8 cellular contexts compared by ENCODE assay signal in genomic region chr1:45205910-45206721, GRCh38. TPM values are rescaled to one million over a fixed set of nuclear protein-coding genes. Genes with fewer than 3 reads are reported as not detected.
DNase-seq lines count a peak whose midpoint lies in the region; ATAC-seq and TF ChIP-seq lines count a peak whose summit lies in the region.

TSS of gene ZSWIM5 (minus strand) at chr1:45206605. CDS start at chr1:45206350, 255 bp downstream.

- peak; percentile 75 for ATAC-seq in HG02885 (IDR thresholded peaks at IDR 0.05; ENCODE audit: poor library complexity, unreplicated experiment)

- H3K4me3 ChIP-seq in epithelial cell of proximal tubule (ENCODE audit: low read depth, low read length): peak within 1 kb of the TSS; percentile 79

- TF ChIP-seq CTCF in GM13977 (IDR thresholded peaks at IDR 0.05; ENCODE audit: extremely low read depth, insufficient read depth, missing control alignments) (no peak), epithelial cell of proximal tubule (conservative IDR thresholded peaks at IDR 0.05; ENCODE audit: low read depth, low read length) (no peak)

- DNase-seq in GM13977 (ENCODE audit: low spot score): peak; percentile 83
- DNase-seq in NCI-H69 (lab: John Stamatoyannopoulos, UW): peak; percentile 82
- peak; percentile 58 for DNase-seq in activated T-cell treated with anti-CD3 and anti-CD28 coated beads for 48 hours (ENCODE audit: low read depth)
- DNase-seq in epithelial cell of proximal tubule (ENCODE audit: low read depth): no peak
- peak; percentile 65 for DNase-seq in mucosa of gallbladder (ENCODE audit: low spot score)
- peak; percentile 18 to 22 for DNase-seq in stimulated activated CD8-positive, alpha-beta memory T cell treated with anti-CD3 and anti-CD28 coated beads, Interleukin-4, amount 100 ng/mL, for 1 hour (ENCODE audit: low read depth in 2 of 2, low spot score in 1 of 2)
- no peak for DNase-seq in UCSD-AML1 (lab: John Stamatoyannopoulos, UW; ENCODE audit: unreplicated experiment)

- in situ Hi-C loops in GM13977 (cut with MboI; ENCODE audit: low pct_unique_long_range_greater_than_20kb, low sequenced_read_pairs, unreplicated experiment): no loop called here

RNA-seq across cellular contexts. Expression of gene ZSWIM5, which starts in this region (rescaled TPM):
- total RNA-seq in epithelial cell of proximal tubule (0.23 and 0.72 TPM in 2 replicates), mucosa of gallbladder (4.4 TPM)

Comparison
In these comparisons a context has a peak if more than half of its experiments do, and no peak if none do; other contexts are left out.
1. DNase-seq: peak in GM13977 (single experiment), NCI-H69 (single experiment), activated T-cell treated with anti-CD3 and anti-CD28 coated beads for 48 hours (single experiment), mucosa of gallbladder (single experiment) and stimulated activated CD8-positive, alpha-beta memory T cell treated with anti-CD3 and anti-CD28 coated beads, Interleukin-4, amount 100 ng/mL, for 1 hour (2 of 2); none in epithelial cell of proximal tubule (single experiment) and UCSD-AML1 (single experiment).